Comparison of ENCODE assay signal across 22 cellular contexts in the genomic region with DNA sequence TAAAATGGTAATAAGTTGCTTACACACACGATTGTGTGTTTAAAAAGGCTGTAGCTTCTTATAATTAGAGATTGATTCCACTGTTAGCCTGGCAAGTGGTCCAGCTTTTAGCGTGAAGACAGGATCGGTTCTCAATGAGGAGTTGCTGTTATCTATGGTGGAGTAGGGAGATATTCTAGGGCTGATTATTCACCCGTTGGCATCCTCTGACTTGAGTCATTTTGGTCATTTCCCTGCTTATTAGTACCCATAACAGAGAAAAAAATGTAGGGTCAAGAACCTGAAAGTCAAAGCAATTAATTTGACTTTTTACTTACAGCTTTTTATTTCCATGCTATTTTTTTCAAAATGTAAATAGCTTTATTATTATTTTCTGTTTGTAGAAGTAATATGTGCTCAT.
"Had no signal": no experiment of that assay in that cellular context is flagged by ENCODE, and none has a peak within 500 bp of the region (broad histone marks: within the 10 kb centered on the region; RNA-seq: fewer than 3 reads in every experiment).

No MANE protein-coding gene starts in this region.

- DNase-seq: activated CD4-positive, alpha-beta T cell treated with anti-CD3 and anti-CD28 coated beads, Interleukin-2, amount 10 ng/mL, durations not matched to agents 7 days and 5 days; activated CD8-positive, alpha-beta T cell treated with anti-CD3 and anti-CD28 coated beads, Interleukin-2, amount 10 ng/mL, durations not matched to agents 7 days and 5 days; activated naive CD4-positive, alpha-beta T cell treated with Interleukin-2 at 50 U/mL for 16 hours; activated naive CD8-positive, alpha-beta T cell treated with anti-CD3 and anti-CD28 coated beads, Interleukin-2, amount 10 ng/mL, durations not matched to agents 7 days and 5 days; activated T-cell treated with anti-CD3 and anti-CD28 coated beads, Interleukin-2, amount 50 U/mL, for 24 hours; cerebellar nuclear complex; cortex of kidney; effector CD4-positive, alpha-beta T cell; heart right ventricle; immature natural killer cell; mucosa of descending colon; naive B cell; right cardiac atrium; stimulated activated CD4-positive, alpha-beta T cell treated with anti-CD3 and anti-CD28 coated beads, Interleukin-4, amount 100 ng/mL, for 1 hour; T-helper 9 cell; testis had no signal

- H3K9me3 ChIP-seq: breast epithelium, heart right ventricle, mucosa of descending colon, prostate gland, testis had no signal

- H3K27ac ChIP-seq: breast epithelium, heart right ventricle, prostate gland, testis had no signal

- H3K27me3 ChIP-seq: breast epithelium, testis had no signal

- ATAC-seq: activated CD4-positive, CD25-positive, alpha-beta regulatory T cell treated with anti-CD3 and anti-CD28 coated beads, Interleukin-2, amount 50 U/mL, for 24 hours; activated CD8-positive, alpha-beta T cell treated with anti-CD3 and anti-CD28 coated beads, Interleukin-2, amount 10 ng/mL, durations not matched to agents 7 days and 5 days; esophagus mucosa; heart right ventricle; mucosa of descending colon; stimulated activated effector memory CD8-positive, alpha-beta T cell treated with anti-CD3 and anti-CD28 coated beads, Interleukin-12 subunit alpha, Interleukin-12 subunit beta, amount 100 ng/mL, for 72 hours had no signal

- H3K36me3 ChIP-seq: breast epithelium, heart right ventricle, prostate gland had no signal

- H3K4me3 ChIP-seq: breast epithelium, heart right ventricle, mucosa of descending colon, prostate gland, smooth muscle cell, testis had no signal

- H3K4me1 ChIP-seq: breast epithelium, heart right ventricle, prostate gland, testis had no signal
